Comparison of ENCODE assay signal across 30 cellular contexts in the genomic region with DNA sequence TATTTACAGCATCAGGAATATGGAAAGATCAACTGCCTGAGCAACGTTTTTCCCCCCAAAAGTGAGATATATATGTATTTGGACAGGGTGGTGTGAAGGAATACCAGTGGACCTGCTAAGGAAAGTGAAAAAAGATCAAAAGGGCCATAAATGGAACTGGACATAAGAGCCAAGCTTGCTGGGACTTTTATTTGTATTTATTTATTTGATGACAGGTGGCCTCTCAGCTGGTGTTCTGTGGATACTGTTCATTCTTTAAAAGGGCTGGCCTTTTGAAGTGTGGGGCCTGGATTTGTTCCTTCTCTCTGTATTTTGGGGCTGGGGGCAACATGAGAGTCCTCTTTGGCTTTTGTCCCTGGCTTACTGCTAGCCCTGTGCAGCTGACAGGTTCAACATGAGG.
"Had no signal": no experiment of that assay in that cellular context is flagged by ENCODE, and none has a peak within 500 bp of the region (broad histone marks: within the 10 kb centered on the region; RNA-seq: fewer than 3 reads in every experiment).

No MANE protein-coding gene starts in this region.

- H3K4me3 ChIP-seq: adrenal gland, ascending aorta, cardiac muscle cell had no signal

- H3K9me3 ChIP-seq: adrenal gland, ascending aorta had no signal

- H3K27ac ChIP-seq: adrenal gland, ascending aorta, cardiac muscle cell, VCaP had no signal

- H3K36me3 ChIP-seq: adrenal gland, ascending aorta, cardiac muscle cell had no signal

- ATAC-seq: activated CD8-positive, alpha-beta T cell treated with anti-CD3 and anti-CD28 coated beads for 36 hours; activated naive CD4-positive, alpha-beta T cell treated with anti-CD3 and anti-CD28 coated beads, Interleukin-2, amount 50 U/mL, for 72 hours; activated T-cell treated with anti-CD3 and anti-CD28 coated beads, Interleukin-2, amount 50 U/mL, for 4 hours; activated T-cell treated with anti-CD3 and anti-CD28 coated beads, Interleukin-2, amount 50 U/mL, for 72 hours; activated T-helper 17 cell treated with anti-CD3 and anti-CD28 coated beads, Interleukin-2, amount 50 U/mL, for 72 hours had no signal

- DNase-seq: activated B cell treated with CpG ODN at 0.5 μM for 24 hours; activated CD4-positive, alpha-beta memory T cell treated with anti-CD3 and anti-CD28 coated beads for 36 hours; activated CD4-positive, alpha-beta T cell treated with anti-CD3 and anti-CD28 coated beads for 4 hours; activated CD4-positive, alpha-beta T cell treated with anti-CD3 and anti-CD28 coated beads, Interleukin-2, amount 10 ng/mL, durations not matched to agents 24 days and 14 days; activated CD4-positive, alpha-beta T cell treated with anti-CD3 and anti-CD28 coated beads, Interleukin-2, amount 50 U/mL, for 1 hour; activated CD4-positive, alpha-beta T cell treated with anti-CD3 and anti-CD28 coated beads, Interleukin-2, amount 50 U/mL, for 4 hours; activated CD4-positive, CD25-positive, alpha-beta regulatory T cell treated with anti-CD3 and anti-CD28 coated beads, Interleukin-2, amount 50 U/mL, for 72 hours; activated CD8-positive, alpha-beta memory T cell treated with anti-CD3 and anti-CD28 coated beads, Interleukin-2, amount 50 U/mL, for 4 hours; activated CD8-positive, alpha-beta T cell treated with anti-CD3 and anti-CD28 coated beads for 36 hours; activated effector memory CD4-positive, alpha-beta T cell treated with anti-CD3 and anti-CD28 coated beads, Interleukin-2, amount 50 U/mL, for 16 hours; activated gamma-delta T cell treated with Interleukin-2 at 50 U/mL for 16 hours; activated naive CD4-positive, alpha-beta T cell; activated naive CD4-positive, alpha-beta T cell treated with anti-CD3 and anti-CD28 coated beads for 36 hours; activated naive CD4-positive, alpha-beta T cell treated with anti-CD3 and anti-CD28 coated beads, Interleukin-2, amount 50 U/mL, for 16 hours; activated naive CD8-positive, alpha-beta T cell treated with anti-CD3 and anti-CD28 coated beads for 36 hours; activated T-cell treated with anti-CD3 and anti-CD28 coated beads for 4 hours; activated T-cell treated with anti-CD3 and anti-CD28 coated beads, Interleukin-2, amount 50 U/mL, for 1 hour; activated T-cell treated with anti-CD3 and anti-CD28 coated beads, Interleukin-2, amount 50 U/mL, for 4 hours; activated T-cell treated with anti-CD3 and anti-CD28 coated beads, Interleukin-2, amount 50 U/mL, for 72 hours; adrenal gland; amniotic stem cell; anterior cingulate cortex; T-helper 1 cell; T-helper 2 cell; T-helper 9 cell had no signal

- H3K27me3 ChIP-seq: adrenal gland, ascending aorta had no signal

- H3K4me1 ChIP-seq: adrenal gland, ascending aorta had no signal
